12 cellular contexts compared by ENCODE assay signal in the genomic region with DNA sequence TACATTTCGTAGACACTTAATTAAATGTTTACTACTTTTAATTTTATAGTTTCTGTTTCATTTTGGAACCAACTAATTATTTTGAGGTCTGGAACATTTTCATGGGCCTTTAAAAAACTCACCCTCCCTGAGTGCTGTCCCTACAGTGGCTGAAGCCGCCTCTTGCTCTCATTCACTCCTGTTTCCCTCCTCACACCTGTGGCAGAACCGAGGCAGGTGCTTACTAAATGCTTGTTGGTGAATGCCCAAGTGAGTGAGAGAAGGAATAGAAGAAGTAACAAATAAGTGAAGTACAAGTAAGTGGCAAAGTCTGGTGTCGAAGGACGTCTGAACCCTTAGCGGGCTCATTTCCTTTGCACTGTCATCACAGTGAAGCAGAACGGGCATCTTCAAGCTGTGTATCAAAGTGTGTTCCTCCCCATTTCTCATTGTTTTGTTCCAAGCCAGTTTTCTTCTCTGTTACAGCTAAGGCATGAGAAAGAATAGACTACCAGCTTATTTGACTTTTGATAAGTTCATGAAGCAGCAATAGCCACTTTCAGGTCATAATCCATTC.
DNase-seq lines count a peak whose midpoint lies in the region; ATAC-seq, FAIRE-seq and TF ChIP-seq lines count a peak whose summit lies in the region.
"Had no signal": no experiment of that assay in that cellular context is flagged by ENCODE, and none has a peak within 500 bp of the region (broad histone marks: within the 10 kb centered on the region; RNA-seq: fewer than 3 reads in every experiment).

No MANE protein-coding gene starts in this region.

- H3K9me3 Mint-ChIP-seq in activated T-cell treated with anti-CD3 and anti-CD28 coated beads, Interleukin-2, amount 50 U/mL, for 24 hours: peaks cover 2% of the 10 kb centered on the region
- H3K9me3 Mint-ChIP-seq in activated T-cell treated with anti-CD3 and anti-CD28 coated beads, Interleukin-2, amount 50 U/mL, for 4 hours: no peaks in the 10 kb centered on the region
- H3K9me3 Mint-ChIP-seq: activated T-helper 17 cell treated with anti-CD3 and anti-CD28 coated beads, Interleukin-2, amount 50 U/mL, for 72 hours had no signal

- H3K9me3 ChIP-seq in thymus (ENCODE audit: control insufficient read depth) (no peaks in the 10 kb centered on the region), HepG2 (ENCODE audit: low read length) (no peaks in the 10 kb centered on the region)
- H3K9me3 ChIP-seq: upper lobe of right lung had no signal

- intact Hi-C loops in HepG2 (cut with micrococcal nuclease; ENCODE audit: unreplicated experiment): no loop called here

- FAIRE-seq in HepG2 (lab: Jason Lieb, UNC): no peak

- H3K27me3 ChIP-seq in thymus (ENCODE audit: control insufficient read depth, insufficient read depth) (no peaks in the 10 kb centered on the region), HepG2 (ENCODE audit: control insufficient read depth in 1 of 2, insufficient read depth in 2 of 2, low read length in 2 of 2) (no peaks in the 10 kb centered on the region)
- H3K27me3 ChIP-seq: dorsolateral prefrontal cortex, upper lobe of right lung had no signal

- no peaks in the 10 kb centered on the region for H3K79me2 ChIP-seq in HepG2 (ENCODE audit: insufficient read depth, low read length)

- H3K36me3 Mint-ChIP-seq in activated T-cell treated with anti-CD3 and anti-CD28 coated beads, Interleukin-2, amount 50 U/mL, for 24 hours (ENCODE audit: low read depth): peaks cover 37% of the 10 kb centered on the region
- peaks cover 32% of the 10 kb centered on the region for H3K36me3 Mint-ChIP-seq in activated T-cell treated with anti-CD3 and anti-CD28 coated beads, Interleukin-2, amount 50 U/mL, for 4 hours (ENCODE audit: insufficient read depth)

- no peak for TF ChIP-seq CTCF in HepG2 (CRISPR knock-in tag; IDR thresholded peaks at IDR 0.05)

- no peaks in the 10 kb centered on the region for H3K27me3 Mint-ChIP-seq in activated T-cell treated with anti-CD3 and anti-CD28 coated beads, Interleukin-2, amount 50 U/mL, for 24 hours
- H3K27me3 Mint-ChIP-seq in activated T-cell treated with anti-CD3 and anti-CD28 coated beads, Interleukin-2, amount 50 U/mL, for 4 hours (ENCODE audit: low read depth): no peaks in the 10 kb centered on the region
- H3K27me3 Mint-ChIP-seq: activated T-helper 17 cell treated with anti-CD3 and anti-CD28 coated beads, Interleukin-2, amount 50 U/mL, for 72 hours had no signal

- BruUV-seq in HepG2 (replicated peaks; lab: Mats Ljungman, UMichigan): no TSS peak

- H3K4me3 ChIP-seq in thymus (ENCODE audit: low read length) (peak overlapping the region; percentile 26), HepG2 (replicated peaks in 1 of 3; ENCODE audit: insufficient read depth in 1 of 3, low read depth in 2 of 3, low read length in 3 of 3) (no peak overlapping the region)
- H3K4me3 ChIP-seq: dorsolateral prefrontal cortex, upper lobe of right lung had no signal

- no peak for TF ChIP-seq POLR2A in HepG2 (IDR thresholded peaks at IDR 0.05; ENCODE audit: insufficient read depth in 1 of 2, low read depth in 2 of 2, low read length in 2 of 2)

- peaks cover 34% of the 10 kb centered on the region for H3K4me1 Mint-ChIP-seq in activated T-cell treated with anti-CD3 and anti-CD28 coated beads, Interleukin-2, amount 50 U/mL, for 24 hours (ENCODE audit: low read depth)
- H3K4me1 Mint-ChIP-seq in activated T-cell treated with anti-CD3 and anti-CD28 coated beads, Interleukin-2, amount 50 U/mL, for 4 hours (ENCODE audit: low read depth): peaks cover 18% of the 10 kb centered on the region

- CTCF ChIA-PET in HepG2 (lab: Yijun Ruan, JAX; ENCODE audit: low intra/inter-chr PET ratio, low total read pairs): no interaction called here

- H3K4me1 ChIP-seq in thymus (ENCODE audit: control insufficient read depth, insufficient read depth, low read length) (peaks cover 44% of the 10 kb centered on the region), HepG2 (ENCODE audit: insufficient read depth, low read length) (no peaks in the 10 kb centered on the region)
- H3K4me1 ChIP-seq: upper lobe of right lung had no signal

- H3K4me2 ChIP-seq in HepG2 (ENCODE audit: low read depth, low read length): no peak overlapping the region

- no peak for DNase-seq in activated T-cell treated with anti-CD3 and anti-CD28 coated beads, Interleukin-2, amount 50 U/mL, for 24 hours
- DNase-seq in activated T-cell treated with anti-CD3 and anti-CD28 coated beads, Interleukin-2, amount 50 U/mL, for 4 hours: no peak
- no peak for DNase-seq in HepG2 (ENCODE audit: low spot score)
- DNase-seq in NCI-H187 treated with DMSO at 0.1 percent for 48 hours (lab: John Stamatoyannopoulos, UW): no peak
- no peak for DNase-seq in GOT3 (lab: John Stamatoyannopoulos, UW)
- DNase-seq: dorsolateral prefrontal cortex; stimulated activated CD4-positive, alpha-beta T cell treated with anti-CD3 and anti-CD28 coated beads, Interleukin-1b, Interleukin-23, amount 100 ng/mL, for 48 hours; upper lobe of right lung had no signal

- no peak overlapping the region for H3K9ac ChIP-seq in HepG2 (ENCODE audit: insufficient read depth, low read depth, low read length)

- H3K4me3 Mint-ChIP-seq in activated T-cell treated with anti-CD3 and anti-CD28 coated beads, Interleukin-2, amount 50 U/mL, for 24 hours: peak overlapping the region; percentile 41
- H3K4me3 Mint-ChIP-seq in activated T-cell treated with anti-CD3 and anti-CD28 coated beads, Interleukin-2, amount 50 U/mL, for 4 hours: no peak overlapping the region
- H3K4me3 Mint-ChIP-seq: activated T-helper 17 cell treated with anti-CD3 and anti-CD28 coated beads, Interleukin-2, amount 50 U/mL, for 72 hours had no signal

- ATAC-seq in activated T-cell treated with anti-CD3 and anti-CD28 coated beads, Interleukin-2, amount 50 U/mL, for 4 hours: no peak
- peak; percentile 46 for ATAC-seq in HG02571 (IDR thresholded peaks at IDR 0.05; ENCODE audit: unreplicated experiment)
- ATAC-seq in HG03558 (IDR thresholded peaks at IDR 0.05; ENCODE audit: extremely low read depth, unreplicated experiment): peak; percentile 45
- no peak for ATAC-seq in HepG2
- ATAC-seq: activated T-helper 17 cell treated with anti-CD3 and anti-CD28 coated beads, Interleukin-2, amount 50 U/mL, for 72 hours; upper lobe of right lung had no signal

- TF ChIP-seq RAD21 in HepG2 (CRISPR knock-in tag; IDR thresholded peaks at IDR 0.05): no peak

- peak overlapping the region; percentile 50 for H3K27ac Mint-ChIP-seq in activated T-cell treated with anti-CD3 and anti-CD28 coated beads, Interleukin-2, amount 50 U/mL, for 24 hours
- H3K27ac Mint-ChIP-seq: activated T-helper 17 cell treated with anti-CD3 and anti-CD28 coated beads, Interleukin-2, amount 50 U/mL, for 72 hours had no signal

- H2AFZ ChIP-seq in HepG2 (ENCODE audit: low read length): no peak overlapping the region

- WGBS in thymus: 17% methylated on average over 7 of the region's 7 CpGs
- WGBS in HepG2 (ENCODE audit: low lambda C conversion rate): 64% methylated on average over 7 of the region's 7 CpGs

- TF ChIP-seq EP300 in HepG2 (IDR thresholded peaks at IDR 0.05; ENCODE audit: low read depth in 2 of 2, low read length in 2 of 2): no peak
- no peak for TF ChIP-seq EP300 in HepG2 (CRISPR knock-in tag; IDR thresholded peaks at IDR 0.05; ENCODE audit: borderline replicate concordance)

- H3K27ac ChIP-seq in thymus (ENCODE audit: low read depth): peak overlapping the region; percentile 88
- no peak overlapping the region for H3K27ac ChIP-seq in HepG2 (ENCODE audit: extremely low read length, insufficient read depth, low read length)
- H3K27ac ChIP-seq: dorsolateral prefrontal cortex, upper lobe of right lung had no signal

- POLR2A ChIA-PET in HepG2 (lab: Yijun Ruan, JAX): no interaction called here

- no peaks in the 10 kb centered on the region for H4K20me1 ChIP-seq in HepG2 (ENCODE audit: insufficient read depth, low read length)

- H3K36me3 ChIP-seq in thymus (ENCODE audit: control insufficient read depth, insufficient read depth) (peaks cover 2% of the 10 kb centered on the region), HepG2 (replicated peaks in 1 of 2; ENCODE audit: control insufficient read depth in 1 of 2, insufficient read depth in 2 of 2, low read length in 2 of 2) (no peaks in the 10 kb centered on the region)
- H3K36me3 ChIP-seq: upper lobe of right lung had no signal

- in situ Hi-C loops in HepG2 (cut with HindIII; ENCODE audit: extremely low pct_ligation_motif_present, low pct_unique_long_range_greater_than_20kb): no loop called here

TF ChIP-seq in HepG2, 621 proteins besides CTCF, POLR2A, EP300 and RAD21 (continues in another document):
- TF ChIP-seq ZNF432 (CRISPR knock-in tag; IDR thresholded peaks at IDR 0.05; ENCODE audit: borderline replicate concordance) (no peak), SKIL (CRISPR knock-in tag; IDR thresholded peaks at IDR 0.05; ENCODE audit: borderline replicate concordance) (no peak), CCDC6 (CRISPR knock-in tag; IDR thresholded peaks at IDR 0.05) (no peak), TGIF2 (CRISPR knock-in tag; IDR thresholded peaks at IDR 0.05) (no peak), RBM22 (optimal IDR thresholded peaks at IDR 0.05; ENCODE audit: low read length) (no peak), ZBTB7B (CRISPR knock-in tag; IDR thresholded peaks at IDR 0.05) (no peak), ZBTB43 (CRISPR knock-in tag; conservative IDR thresholded peaks at IDR 0.05) (no peak), DNMT1 (CRISPR knock-in tag; IDR thresholded peaks at IDR 0.05) (no peak)

Comparison
In these comparisons a context has a peak if more than half of its experiments do, and no peak if none do; other contexts are left out.
1. ATAC-seq: peak in HG02571 (single experiment) and HG03558 (single experiment); none in activated T-cell treated with anti-CD3 and anti-CD28 coated beads, Interleukin-2, amount 50 U/mL, for 4 hours (0 of 2) and HepG2 (single experiment).